ENCODE assay signal across 34 cellular contexts in the genomic region with DNA sequence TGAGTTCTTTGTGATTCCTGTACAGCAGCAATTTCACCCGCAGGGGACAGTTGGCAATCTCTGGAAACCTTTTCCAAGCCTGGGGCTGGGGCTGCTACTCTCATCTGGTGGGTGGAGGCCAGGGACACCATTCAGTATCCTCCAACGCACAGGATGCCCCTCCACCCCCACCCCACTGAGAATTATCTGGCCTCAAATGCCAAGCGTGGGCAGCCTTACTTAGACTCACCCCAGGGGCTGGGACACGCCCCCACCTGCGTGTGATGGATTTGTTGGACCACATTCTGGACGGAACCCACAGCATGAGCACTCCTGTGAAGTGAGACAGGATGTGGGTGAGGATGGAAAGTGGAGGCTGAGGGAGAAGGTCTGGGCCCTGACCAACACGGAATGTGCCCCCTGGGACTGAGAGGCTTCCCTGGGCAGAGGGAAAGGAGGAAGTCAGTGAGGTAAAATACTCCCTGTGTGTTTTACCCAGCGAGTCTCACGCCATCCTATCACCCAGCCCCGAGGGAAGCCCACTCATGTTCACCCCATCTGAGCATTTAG. TPM values are rescaled to one million over a fixed set of nuclear protein-coding genes. Genes with fewer than 3 reads are reported as not detected.
"Had no signal": no experiment of that assay in that cellular context is flagged by ENCODE, and none has a peak within 500 bp of the region (broad histone marks: within the 10 kb centered on the region; RNA-seq: fewer than 3 reads in every experiment).

No MANE protein-coding gene starts in this region.

- H3K27ac Mint-ChIP-seq: activated naive CD8-positive, alpha-beta T cell; mesothelial cell of epicardium; T-helper 2 cell treated with Interferon-gamma antibody and Interleukin-4, amounts not matched to agents 5 μg/mL and 100 μg/mL, for 36 hours had no signal

- H2AFZ ChIP-seq: parathyroid adenoma had no signal

- DNase-seq: activated CD4-positive, alpha-beta T cell treated with anti-CD3 and anti-CD28 coated beads for 48 hours; activated CD4-positive, alpha-beta T cell treated with anti-CD3 and anti-CD28 coated beads, Interleukin-2, amount 50 U/mL, for 48 hours; activated CD8-positive, alpha-beta memory T cell treated with anti-CD3 and anti-CD28 coated beads for 24 hours; activated effector memory CD4-positive, alpha-beta T cell treated with Interleukin-2 at 50 U/mL for 16 hours; activated naive CD4-positive, alpha-beta T cell treated with Interleukin-2 at 50 U/mL for 16 hours; anterior cingulate cortex; body of pancreas; dermis blood vessel endothelial cell; effector CD4-positive, alpha-beta T cell; gastrocnemius medialis; glutamatergic neuron; islet precursor cell; left cardiac atrium; left ventricle myocardium superior; naive B cell; nephron progenitor cell; nucleus accumbens; psoas muscle; sigmoid colon; small intestine; stimulated activated CD4-positive, alpha-beta T cell treated with anti-CD3 and anti-CD28 coated beads, Interleukin-1b, Interleukin-23, amount 100 ng/mL, for 48 hours; stimulated activated naive CD4-positive, alpha-beta T cell treated with Interleukin-2 at 50 U/mL for 16 hours; T-helper 1 cell; testis; trophoblast cell; uterus had no signal

- H3K36me3 Mint-ChIP-seq: activated naive CD8-positive, alpha-beta T cell; mesothelial cell of epicardium; naive B cell had no signal

- H3K27ac ChIP-seq: body of pancreas, gastrocnemius medialis, parathyroid adenoma, psoas muscle, sigmoid colon, testis, uterus, VCaP had no signal

- H3K27me3 ChIP-seq: body of pancreas, gastrocnemius medialis, sigmoid colon, testis, uterus had no signal

- ATAC-seq: activated CD4-positive, CD25-positive, alpha-beta regulatory T cell treated with anti-CD3 and anti-CD28 coated beads, Interleukin-2, amount 50 U/mL, for 24 hours; body of pancreas; gastrocnemius medialis; left cardiac atrium; left ventricle myocardium superior; psoas muscle had no signal

- H3K27me3 Mint-ChIP-seq: activated naive CD8-positive, alpha-beta T cell had no signal

- H3K9ac ChIP-seq: parathyroid adenoma had no signal

- FAIRE-seq: colon, small intestine had no signal

- H3K36me3 ChIP-seq: gastrocnemius medialis, uterus had no signal

- H3K4me1 ChIP-seq: body of pancreas, parathyroid adenoma, psoas muscle, uterus had no signal

- H3K79me2 ChIP-seq: parathyroid adenoma had no signal

- H3K4me3 Mint-ChIP-seq: activated naive CD8-positive, alpha-beta T cell; mesothelial cell of epicardium; naive B cell; nephron progenitor cell; T-helper 2 cell treated with Interferon-gamma antibody and Interleukin-4, amounts not matched to agents 5 μg/mL and 100 μg/mL, for 36 hours had no signal

- H3K9me3 Mint-ChIP-seq: mesothelial cell of epicardium; naive B cell; nephron progenitor cell; T-helper 2 cell treated with Interferon-gamma antibody and Interleukin-4, amounts not matched to agents 5 μg/mL and 100 μg/mL, for 36 hours had no signal

- H3K4me3 ChIP-seq: body of pancreas, gastrocnemius medialis, psoas muscle, sigmoid colon, testis, uterus had no signal

- H3K9me3 ChIP-seq: body of pancreas, gastrocnemius medialis, psoas muscle, sigmoid colon, testis, uterus had no signal

RNA-seq across cellular contexts. Expression of gene RASD2, which starts 13.7 kb away (rescaled TPM):
- total RNA-seq: lung microvascular endothelial cell, mesothelial cell of epicardium had no signal
